In the genomic region with DNA sequence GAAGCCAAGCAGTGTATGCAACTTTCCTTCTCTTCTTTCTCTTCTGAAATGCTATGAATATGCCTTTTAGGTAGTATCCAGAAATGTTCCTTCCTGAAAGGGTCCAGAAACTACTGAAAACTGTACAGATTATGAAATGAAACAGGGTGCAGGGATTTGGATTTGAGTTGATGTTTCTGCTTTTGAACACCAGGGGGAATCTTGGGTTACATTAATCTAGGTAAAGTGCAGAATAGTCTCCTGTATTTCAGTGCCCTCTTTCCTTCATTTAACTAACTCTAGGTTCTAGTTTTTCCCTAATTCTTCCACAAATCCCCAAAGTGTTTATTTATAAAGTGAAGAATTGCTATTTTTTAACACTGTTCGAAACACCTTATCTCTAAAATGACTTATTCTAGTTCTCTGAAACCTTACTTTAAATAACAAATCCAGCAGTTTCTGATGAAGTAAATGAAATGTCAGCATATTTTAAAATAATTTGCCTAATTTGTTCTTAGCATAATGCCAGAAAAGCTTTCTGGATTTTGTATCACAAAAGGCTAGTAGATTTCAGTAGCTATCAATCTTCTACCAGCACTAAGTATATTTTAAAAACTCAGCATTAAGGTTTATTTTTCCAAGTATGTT, we compare ENCODE assay signal across 9 cellular contexts.
A peak's percentile ranks its signal among the peaks of the same experiment; 100 is the strongest.
DNase-seq lines count a peak whose midpoint lies in the region; ATAC-seq and TF ChIP-seq lines count a peak whose summit lies in the region.
"Had no signal": no experiment of that assay in that cellular context is flagged by ENCODE, and none has a peak within 500 bp of the region (broad histone marks: within the 10 kb centered on the region; RNA-seq: fewer than 3 reads in every experiment).

No MANE protein-coding gene starts in this region.

- peak; percentile 56 for TF ChIP-seq CTCF in GM12872 (IDR thresholded peaks at IDR 0.05; ENCODE audit: insufficient read depth, low read depth, low read length)

- DNase-seq in SK-N-DZ (ENCODE audit: low spot score) (peak; percentile 53), iris pigment epithelial cell (ENCODE audit: low read depth) (peak; percentile 24), amygdala (lab: John Stamatoyannopoulos, UW) (no peak), SHP77 treated with DMSO at 0.1 percent for 48 hours (lab: John Stamatoyannopoulos, UW) (no peak)
- DNase-seq in activated effector memory CD4-positive, alpha-beta T cell treated with anti-CD3 and anti-CD28 coated beads, Interleukin-2, amount 50 U/mL, for 16 hours, result no peak
- DNase-seq: naive B cell had no signal

- peak; percentile 80 for ATAC-seq in HG03159 (IDR thresholded peaks at IDR 0.05; ENCODE audit: unreplicated experiment)
- no peak for ATAC-seq in HG02571 (IDR thresholded peaks at IDR 0.05; ENCODE audit: unreplicated experiment)

Comparison
In these comparisons a context has a peak if more than half of its experiments do, and no peak if none do; other contexts are left out.
1. DNase-seq: peak in SK-N-DZ (single experiment) and iris pigment epithelial cell (single experiment); none in activated effector memory CD4-positive, alpha-beta T cell treated with anti-CD3 and anti-CD28 coated beads, Interleukin-2, amount 50 U/mL, for 16 hours (single experiment), amygdala (0 of 56) and SHP77 treated with DMSO at 0.1 percent for 48 hours (single experiment).